18 cellular contexts compared by ENCODE assay signal in the genomic region with DNA sequence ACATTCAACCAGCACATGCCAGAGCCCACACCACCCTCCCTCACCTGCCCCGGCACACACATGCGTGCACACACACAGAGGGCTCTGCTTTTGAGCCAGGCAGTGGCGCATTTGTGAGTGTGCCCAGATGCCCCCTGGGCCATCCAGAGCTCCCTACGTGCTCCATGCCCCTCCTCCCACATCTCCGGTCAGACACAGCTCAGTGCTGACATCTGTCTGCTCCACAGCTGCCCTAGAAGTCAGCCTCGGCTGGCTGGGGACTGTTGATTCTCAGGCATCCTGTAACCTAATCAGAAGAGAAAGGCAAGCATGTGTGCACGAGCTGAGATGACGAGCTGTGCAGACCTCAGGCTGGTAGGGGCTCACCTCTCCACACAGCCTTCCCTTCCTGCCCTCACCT.
DNase-seq lines count a peak whose midpoint lies in the region; TF ChIP-seq lines count a peak whose summit lies in the region.
"Had no signal": no experiment of that assay in that cellular context is flagged by ENCODE, and none has a peak within 500 bp of the region (broad histone marks: within the 10 kb centered on the region; RNA-seq: fewer than 3 reads in every experiment).

No MANE protein-coding gene starts in this region.

- CTCF ChIA-PET in SK-N-SH (lab: Yijun Ruan, JAX) = interaction anchor here (0.7 to 2.9 kb wide), 22 partner anchors 9 to 1157 kb away, joined by 3 to 18 read pairs (median 4); no protein-coding TSS in a partner anchor

- peak overlapping the region; percentile 29 to 93; a peak in 3 of 4 replicates for H3K27ac ChIP-seq in SK-N-SH (ENCODE audit: low read depth in 2 of 2, low read length in 1 of 2)
- H3K27ac ChIP-seq in cardiac muscle cell = peak overlapping the region; percentile 79
- H3K27ac ChIP-seq in rectal smooth muscle tissue (ENCODE audit: low read depth, low read length) = peak overlapping the region; percentile 7
- H3K27ac ChIP-seq: ascending aorta, left lung, Peyer's patch had no signal

- no peak overlapping the region for H2AFZ ChIP-seq in SK-N-SH (ENCODE audit: low read depth)

- no peak overlapping the region for H3K4me2 ChIP-seq in SK-N-SH

- H3K4me1 ChIP-seq in SK-N-SH (ENCODE audit: control insufficient read depth in 1 of 2, insufficient read depth in 2 of 2, low read depth in 1 of 2, low read length in 1 of 2) (peaks cover 7 to 70% of the 10 kb centered on the region in 2 experiments), cardiac muscle cell (ENCODE audit: low read depth) (peaks cover 14% of the 10 kb centered on the region), rectal smooth muscle tissue (ENCODE audit: control insufficient read depth, insufficient read depth, low read length) (peaks cover 19% of the 10 kb centered on the region)
- H3K4me1 ChIP-seq: ascending aorta, Peyer's patch had no signal

- TF ChIP-seq RAD21 in SK-N-SH (IDR thresholded peaks at IDR 0.05; ENCODE audit: low read length) = peak; percentile 52

- H3K79me2 ChIP-seq in SK-N-SH (ENCODE audit: insufficient read depth) = peaks cover 49% of the 10 kb centered on the region; the same call in 1 of the 2 replicates

- peaks cover 10% of the 10 kb centered on the region for H3F3A ChIP-seq in SK-N-SH (replicated peaks; ENCODE audit: insufficient read depth)

- peaks cover 12% of the 10 kb centered on the region for H4K20me1 ChIP-seq in SK-N-SH (ENCODE audit: insufficient read depth)

- H3K36me3 ChIP-seq in SK-N-SH (replicated peaks in 1 of 2; ENCODE audit: control insufficient read depth in 1 of 2, insufficient read depth in 2 of 2, low read length in 1 of 2) (peaks cover 24 to 37% of the 10 kb centered on the region in 2 experiments), cardiac muscle cell (peaks cover 26% of the 10 kb centered on the region), rectal smooth muscle tissue (ENCODE audit: control insufficient read depth, insufficient read depth, low read length) (peaks cover 27% of the 10 kb centered on the region)

- H3K27me3 ChIP-seq in SK-N-SH (ENCODE audit: insufficient read depth) (no peaks in the 10 kb centered on the region), cardiac muscle cell (no peaks in the 10 kb centered on the region), rectal smooth muscle tissue (ENCODE audit: control insufficient read depth, insufficient read depth, low read length) (no peaks in the 10 kb centered on the region)
- H3K27me3 ChIP-seq: ascending aorta, left lung, Peyer's patch had no signal

- H3K9me3 ChIP-seq in SK-N-SH (no peaks in the 10 kb centered on the region), cardiac muscle cell (ENCODE audit: low read depth) (no peaks in the 10 kb centered on the region)
- H3K9me3 ChIP-seq: ascending aorta, left lung, Peyer's patch had no signal

- POLR2A ChIA-PET in SK-N-SH (lab: Yijun Ruan, JAX) = interaction anchor here (0.5 to 3.2 kb wide), 21 partner anchors 9 to 987 kb away, joined by 3 to 69 read pairs (median 4); a partner anchor contains a TSS

- DNase-seq in NAMALWA (ENCODE audit: low spot score) = peak; percentile 63
- peak; percentile 92 for DNase-seq in SK-N-SH
- DNase-seq in cardiac muscle cell (ENCODE audit: low read depth in 1 of 2, low spot score in 1 of 2) = peak in 1 of 2 donors; percentile 78
- DNase-seq in activated CD4-positive, CD25-positive, alpha-beta regulatory T cell treated with anti-CD3 and anti-CD28 coated beads, Interleukin-2, amount 50 U/mL, for 72 hours = no peak
- no peak for DNase-seq in RKO (ENCODE audit: low spot score)
- no peak for DNase-seq in hepatic stellate cell (ENCODE audit: low spot score)
- DNase-seq: activated CD8-positive, alpha-beta memory T cell treated with anti-CD3 and anti-CD28 coated beads for 24 hours; activated gamma-delta T cell; AML-193; dermis blood vessel endothelial cell; DMS79; KBM-7; NCI-H1417; NCI-H69; Peyer's patch had no signal

- H3K9ac ChIP-seq in SK-N-SH = no peak overlapping the region
- no peak overlapping the region for H3K9ac ChIP-seq in rectal smooth muscle tissue (ENCODE audit: low read length)

- 57% methylated on average over 7 of the region's 8 CpGs for WGBS in SK-N-SH (ENCODE audit: low lambda C conversion rate)

- no peak overlapping the region for H3K4me3 ChIP-seq in SK-N-SH (ENCODE audit: low read depth in 2 of 2, low read length in 1 of 2)
- H3K4me3 ChIP-seq in cardiac muscle cell = no peak overlapping the region
- no peak overlapping the region for H3K4me3 ChIP-seq in rectal smooth muscle tissue (ENCODE audit: low read length)
- H3K4me3 ChIP-seq: ascending aorta, left lung, Peyer's patch had no signal

- TF ChIP-seq CTCF in SK-N-SH (IDR thresholded peaks at IDR 0.05) (no peak), cardiac muscle cell (IDR thresholded peaks at IDR 0.05; ENCODE audit: low read depth, low read length) (no peak)

- TF ChIP-seq EP300 in SK-N-SH (IDR thresholded peaks at IDR 0.05; ENCODE audit: borderline replicate concordance in 1 of 2, low read depth in 1 of 2, low read length in 1 of 2) = peak in 1 of 2 experiments; percentile 98; a peak in 2 of 4 replicates

- H3K9me2 ChIP-seq in SK-N-SH = no peaks in the 10 kb centered on the region

TF ChIP-seq in SK-N-SH, 30 proteins besides CTCF, POLR2A, EP300 and RAD21 (continues in another document):
- no peak for TF ChIP-seq MEF2A (IDR thresholded peaks at IDR 0.05; ENCODE audit: borderline replicate concordance, low read depth)
- TF ChIP-seq RCOR1 (IDR thresholded peaks at IDR 0.05; ENCODE audit: low read length) = peak; percentile 97
- peak; percentile 75 for TF ChIP-seq GATA2 (CRISPR knock-in tag; IDR thresholded peaks at IDR 0.05)
- peak; percentile 57; the same call in 1 of the 2 replicates for TF ChIP-seq SIN3A (IDR thresholded peaks at IDR 0.05; ENCODE audit: borderline replicate concordance, low read depth, low read length)
- TF ChIP-seq, protein P1, sequence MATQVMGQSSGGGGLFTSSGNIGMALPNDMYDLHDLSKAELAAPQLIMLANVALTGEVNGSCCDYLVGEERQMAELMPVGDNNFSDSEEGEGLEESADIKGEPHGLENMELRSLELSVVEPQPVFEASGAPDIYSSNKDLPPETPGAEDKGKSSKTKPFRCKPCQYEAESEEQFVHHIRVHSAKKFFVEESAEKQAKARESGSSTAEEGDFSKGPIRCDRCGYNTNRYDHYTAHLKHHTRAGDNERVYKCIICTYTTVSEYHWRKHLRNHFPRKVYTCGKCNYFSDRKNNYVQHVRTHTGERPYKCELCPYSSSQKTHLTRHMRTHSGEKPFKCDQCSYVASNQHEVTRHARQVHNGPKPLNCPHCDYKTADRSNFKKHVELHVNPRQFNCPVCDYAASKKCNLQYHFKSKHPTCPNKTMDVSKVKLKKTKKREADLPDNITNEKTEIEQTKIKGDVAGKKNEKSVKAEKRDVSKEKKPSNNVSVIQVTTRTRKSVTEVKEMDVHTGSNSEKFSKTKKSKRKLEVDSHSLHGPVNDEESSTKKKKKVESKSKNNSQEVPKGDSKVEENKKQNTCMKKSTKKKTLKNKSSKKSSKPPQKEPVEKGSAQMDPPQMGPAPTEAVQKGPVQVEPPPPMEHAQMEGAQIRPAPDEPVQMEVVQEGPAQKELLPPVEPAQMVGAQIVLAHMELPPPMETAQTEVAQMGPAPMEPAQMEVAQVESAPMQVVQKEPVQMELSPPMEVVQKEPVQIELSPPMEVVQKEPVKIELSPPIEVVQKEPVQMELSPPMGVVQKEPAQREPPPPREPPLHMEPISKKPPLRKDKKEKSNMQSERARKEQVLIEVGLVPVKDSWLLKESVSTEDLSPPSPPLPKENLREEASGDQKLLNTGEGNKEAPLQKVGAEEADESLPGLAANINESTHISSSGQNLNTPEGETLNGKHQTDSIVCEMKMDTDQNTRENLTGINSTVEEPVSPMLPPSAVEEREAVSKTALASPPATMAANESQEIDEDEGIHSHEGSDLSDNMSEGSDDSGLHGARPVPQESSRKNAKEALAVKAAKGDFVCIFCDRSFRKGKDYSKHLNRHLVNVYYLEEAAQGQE (IDR thresholded peaks at IDR 0.05; ENCODE audit: low read depth, low read length) = no peak
- TF ChIP-seq NRF1 (IDR thresholded peaks at IDR 0.05; ENCODE audit: low read depth, low read length) = no peak
- TF ChIP-seq JUND (IDR thresholded peaks at IDR 0.05) = no peak
- TF ChIP-seq EZH2phosphoT487 (IDR thresholded peaks at IDR 0.05; ENCODE audit: borderline replicate concordance, low read depth) = no peak
- TF ChIP-seq YY1 (IDR thresholded peaks at IDR 0.05; ENCODE audit: low read depth) = no peak
- no peak for TF ChIP-seq RXRA (IDR thresholded peaks at IDR 0.05; ENCODE audit: borderline replicate concordance, low read depth)
- no peak for TF ChIP-seq TAF1 (IDR thresholded peaks at IDR 0.05; ENCODE audit: borderline replicate concordance, low read depth, low read length)
- TF ChIP-seq CHD2 (IDR thresholded peaks at IDR 0.05; ENCODE audit: low read length, partially characterized antibody) = peak; percentile 96
- peak; percentile 94 for TF ChIP-seq TCF12 (IDR thresholded peaks at IDR 0.05)
- no peak for TF ChIP-seq GABPA (IDR thresholded peaks at IDR 0.05; ENCODE audit: low read depth)
- peak; percentile 98 for TF ChIP-seq FOXJ3 (CRISPR knock-in tag; IDR thresholded peaks at IDR 0.05)
- TF ChIP-seq, protein P2, sequence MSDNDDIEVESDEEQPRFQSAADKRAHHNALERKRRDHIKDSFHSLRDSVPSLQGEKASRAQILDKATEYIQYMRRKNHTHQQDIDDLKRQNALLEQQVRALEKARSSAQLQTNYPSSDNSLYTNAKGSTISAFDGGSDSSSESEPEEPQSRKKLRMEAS (IDR thresholded peaks at IDR 0.05; ENCODE audit: low read depth) = 0 out of 2 replicates have a peak, but pooled peaks have one; percentile 11
- TF ChIP-seq SMC3 (IDR thresholded peaks at IDR 0.05; ENCODE audit: low read depth, low read length) = no peak; the same call in 1 of the 2 replicates
- TF ChIP-seq, protein P3, sequence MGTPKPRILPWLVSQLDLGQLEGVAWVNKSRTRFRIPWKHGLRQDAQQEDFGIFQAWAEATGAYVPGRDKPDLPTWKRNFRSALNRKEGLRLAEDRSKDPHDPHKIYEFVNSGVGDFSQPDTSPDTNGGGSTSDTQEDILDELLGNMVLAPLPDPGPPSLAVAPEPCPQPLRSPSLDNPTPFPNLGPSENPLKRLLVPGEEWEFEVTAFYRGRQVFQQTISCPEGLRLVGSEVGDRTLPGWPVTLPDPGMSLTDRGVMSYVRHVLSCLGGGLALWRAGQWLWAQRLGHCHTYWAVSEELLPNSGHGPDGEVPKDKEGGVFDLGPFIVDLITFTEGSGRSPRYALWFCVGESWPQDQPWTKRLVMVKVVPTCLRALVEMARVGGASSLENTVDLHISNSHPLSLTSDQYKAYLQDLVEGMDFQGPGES (IDR thresholded peaks at IDR 0.05; ENCODE audit: low read depth, low read length) = no peak
- TF ChIP-seq NFIC (IDR thresholded peaks at IDR 0.05; ENCODE audit: borderline replicate concordance) = no peak
- TF ChIP-seq RFX5 (IDR thresholded peaks at IDR 0.05; ENCODE audit: low read length) = no peak

Comparison
In these comparisons a context has a peak if more than half of its experiments do, and no peak if none do; other contexts are left out.
1. DNase-seq: peak in NAMALWA (single experiment) and SK-N-SH (single experiment); none in activated CD4-positive, CD25-positive, alpha-beta regulatory T cell treated with anti-CD3 and anti-CD28 coated beads, Interleukin-2, amount 50 U/mL, for 72 hours (single experiment), RKO (single experiment) and hepatic stellate cell (single experiment).
2. H3K27ac ChIP-seq: peak in every context shown above with its lines; median percentile 79 in cardiac muscle cell; 61 in SK-N-SH; 7 in rectal smooth muscle tissue.